Comparison of ENCODE assay signal across 8 cellular contexts in the genomic region with DNA sequence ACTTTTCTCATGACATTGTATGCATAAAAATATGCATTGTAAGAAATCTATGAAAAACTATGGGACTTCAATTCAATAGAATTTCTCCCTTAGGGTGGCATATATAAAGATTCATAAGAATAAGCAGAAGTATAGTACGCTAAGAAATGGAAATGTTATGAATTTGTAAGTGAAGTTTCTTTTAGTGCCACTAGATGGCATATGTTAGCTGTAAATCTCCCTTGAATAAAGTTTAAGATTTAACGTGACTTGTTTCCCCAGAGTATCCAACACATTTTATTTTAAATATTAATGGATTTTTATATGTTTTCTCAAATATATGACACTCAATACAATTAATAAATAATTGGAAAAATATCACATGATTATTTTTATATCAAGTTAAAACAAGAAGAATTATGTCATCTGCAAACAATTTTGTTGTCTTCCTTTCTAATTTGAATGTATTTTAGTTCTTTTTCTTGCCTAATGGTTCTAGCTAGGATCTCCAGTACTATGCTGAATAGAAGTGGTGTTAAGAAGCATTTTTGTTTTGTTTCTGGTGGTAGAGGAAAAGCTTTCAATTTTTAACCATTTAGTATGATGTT.
DNase-seq lines count a peak whose midpoint lies in the region; ATAC-seq and TF ChIP-seq lines count a peak whose summit lies in the region.

No MANE protein-coding gene starts in this region.

- no peaks in the 10 kb centered on the region for H3K27me3 ChIP-seq in RWPE2 (ENCODE audit: insufficient read depth, poor library complexity, severe bottlenecking)

- H3K4me3 ChIP-seq in RWPE2 (ENCODE audit: severe bottlenecking) (no peak overlapping the region), fibroblast of villous mesenchyme (ENCODE audit: low read depth, low read length) (no peak overlapping the region)

- no peak overlapping the region for H3K27ac Mint-ChIP-seq in type B pancreatic cell

- no peaks in the 10 kb centered on the region for H3K36me3 ChIP-seq in RWPE2 (ENCODE audit: low read depth)

- TF ChIP-seq CTCF in RWPE2 (IDR thresholded peaks at IDR 0.05; ENCODE audit: poor library complexity, severe bottlenecking) (peak; percentile 84), fibroblast of villous mesenchyme (IDR thresholded peaks at IDR 0.05; ENCODE audit: insufficient read depth, low read depth, low read length) (peak; percentile 48), type B pancreatic cell (conservative IDR thresholded peaks at IDR 0.05) (peak; percentile 88)

- no peak overlapping the region for H3K27ac ChIP-seq in RWPE2 (ENCODE audit: poor library complexity, severe bottlenecking)

- ATAC-seq in HG03432 (IDR thresholded peaks at IDR 0.05; ENCODE audit: unreplicated experiment) (peak; percentile 55), RWPE2 (ENCODE audit: low read depth) (no peak), HG02759 (IDR thresholded peaks at IDR 0.05; ENCODE audit: unreplicated experiment) (no peak)

- H3K27me3 Mint-ChIP-seq in type B pancreatic cell = peaks cover 3% of the 10 kb centered on the region

- no peaks in the 10 kb centered on the region for H3K36me3 Mint-ChIP-seq in type B pancreatic cell

- H3K4me1 ChIP-seq in RWPE2 (ENCODE audit: insufficient read depth, poor library complexity, severe bottlenecking) = no peaks in the 10 kb centered on the region

- H3K4me1 Mint-ChIP-seq in type B pancreatic cell (ENCODE audit: unreplicated experiment) = peaks cover 6% of the 10 kb centered on the region

- H3K9me3 ChIP-seq in RWPE2 (ENCODE audit: severe bottlenecking) = no peaks in the 10 kb centered on the region

- H3K4me3 Mint-ChIP-seq in type B pancreatic cell = no peak overlapping the region

- DNase-seq in NCI-H2107 treated with DMSO at 0.1 percent for 48 hours (lab: John Stamatoyannopoulos, UW; ENCODE audit: unreplicated experiment) (peak; percentile 42), NCI-H2107 (lab: John Stamatoyannopoulos, UW) (no peak), RWPE2 (ENCODE audit: low spot score) (no peak), fibroblast of villous mesenchyme (ENCODE audit: low read depth) (peak; percentile 51), type B pancreatic cell (ENCODE audit: extremely low spot score, unreplicated experiment) (no peak), 8988T (no peak)

- H3K9me3 Mint-ChIP-seq in type B pancreatic cell = no peaks in the 10 kb centered on the region

Comparison
In these comparisons a context has a peak if more than half of its experiments do, and no peak if none do; other contexts are left out.
1. DNase-seq: peak in NCI-H2107 treated with DMSO at 0.1 percent for 48 hours (single experiment) and fibroblast of villous mesenchyme (single experiment); none in NCI-H2107 (single experiment), RWPE2 (single experiment), type B pancreatic cell (single experiment) and 8988T (single experiment).
2. Peak in every context shown above with its lines, with median percentiles within 50 percentile points of each other: CTCF ChIP-seq.